In genomic region chr12:131735863-131736806, GRCh38 we compare ENCODE assay signal across 16 cellular contexts. TPM values are rescaled to one million over a fixed set of nuclear protein-coding genes. Genes with fewer than 3 reads are reported as not detected.
DNase-seq lines count a peak whose midpoint lies in the region; ATAC-seq and TF ChIP-seq lines count a peak whose summit lies in the region.
"Had no signal": no experiment of that assay in that cellular context is flagged by ENCODE, and none has a peak within 500 bp of the region (broad histone marks: within the 10 kb centered on the region; RNA-seq: fewer than 3 reads in every experiment).

No MANE protein-coding gene starts in this region.

- no peak overlapping the region for H3K4me3 ChIP-seq in smooth muscle cell
- H3K4me3 ChIP-seq: cardiac muscle cell, prostate gland had no signal

- CTCF ChIA-PET in WTC11 (lab: Charles Lee) = interaction anchor here (0.8 to 1.4 kb wide), 2 partner anchors 13 to 19 kb away, joined by 3 to 4 read pairs; no protein-coding TSS in a partner anchor

- H3K4me2 ChIP-seq in smooth muscle cell = no peak overlapping the region

- no peaks in the 10 kb centered on the region for H3K36me3 ChIP-seq in smooth muscle cell (ENCODE audit: low read depth)

- no peak overlapping the region for H2AFZ ChIP-seq in smooth muscle cell (ENCODE audit: low read depth)

- H3K36me3 Mint-ChIP-seq in activated T-cell treated with anti-CD3 and anti-CD28 coated beads, Interleukin-2, amount 50 U/mL, for 24 hours (ENCODE audit: low read depth) = peaks cover 88% of the 10 kb centered on the region
- H3K36me3 Mint-ChIP-seq in WTC11 = peaks cover 58% of the 10 kb centered on the region

- H3K27me3 Mint-ChIP-seq in activated T-cell treated with anti-CD3 and anti-CD28 coated beads, Interleukin-2, amount 50 U/mL, for 24 hours = no peaks in the 10 kb centered on the region
- H3K27me3 Mint-ChIP-seq in WTC11 (ENCODE audit: low read depth) = no peaks in the 10 kb centered on the region
- H3K27me3 Mint-ChIP-seq: activated B cell treated with CpG ODN at 0.5 μM for 24 hours; CD4-positive, CD25-positive, alpha-beta regulatory T cell had no signal

- no peaks in the 10 kb centered on the region for H3K9me3 ChIP-seq in smooth muscle cell (replicated peaks; ENCODE audit: low read depth)
- H3K9me3 ChIP-seq: prostate gland had no signal

- H3K9me3 Mint-ChIP-seq in activated T-cell treated with anti-CD3 and anti-CD28 coated beads, Interleukin-2, amount 50 U/mL, for 24 hours = no peaks in the 10 kb centered on the region
- no peaks in the 10 kb centered on the region for H3K9me3 Mint-ChIP-seq in WTC11
- H3K9me3 Mint-ChIP-seq: activated B cell treated with CpG ODN at 0.5 μM for 24 hours; CD4-positive, CD25-positive, alpha-beta regulatory T cell had no signal

- peak overlapping the region; percentile 42 for H3K27ac Mint-ChIP-seq in activated T-cell treated with anti-CD3 and anti-CD28 coated beads, Interleukin-2, amount 50 U/mL, for 24 hours
- peak overlapping the region; percentile 78 for H3K27ac Mint-ChIP-seq in WTC11
- H3K27ac Mint-ChIP-seq: activated B cell treated with CpG ODN at 0.5 μM for 24 hours; CD4-positive, CD25-positive, alpha-beta regulatory T cell had no signal

- peaks cover 1% of the 10 kb centered on the region for H3K79me2 ChIP-seq in smooth muscle cell (ENCODE audit: low read depth)

- ATAC-seq in WTC11 (no peak), HG03460 (IDR thresholded peaks at IDR 0.05; ENCODE audit: unreplicated experiment) (no peak), HG03457 (IDR thresholded peaks at IDR 0.05; ENCODE audit: unreplicated experiment) (no peak)
- ATAC-seq: stimulated activated naive CD8-positive, alpha-beta T cell treated with anti-CD3 and anti-CD28 coated beads, Interleukin-15, Interleukin-2, amounts not matched to agents 100 U/mL and 50 U/mL, for 24 hours had no signal

- H3K4me1 ChIP-seq in smooth muscle cell (ENCODE audit: low read depth) = no peaks in the 10 kb centered on the region
- H3K4me1 ChIP-seq: prostate gland had no signal

- peaks cover 2% of the 10 kb centered on the region for H3K4me1 Mint-ChIP-seq in activated T-cell treated with anti-CD3 and anti-CD28 coated beads, Interleukin-2, amount 50 U/mL, for 24 hours (ENCODE audit: low read depth)
- peaks cover 27% of the 10 kb centered on the region for H3K4me1 Mint-ChIP-seq in WTC11
- H3K4me1 Mint-ChIP-seq: activated B cell treated with CpG ODN at 0.5 μM for 24 hours had no signal

- H3K9ac ChIP-seq in smooth muscle cell (ENCODE audit: low read depth) = peak overlapping the region; percentile 32

- no peaks in the 10 kb centered on the region for H3K27me3 ChIP-seq in smooth muscle cell (ENCODE audit: low read depth)
- H3K27me3 ChIP-seq: cardiac muscle cell had no signal

- POLR2A ChIA-PET in WTC11 (lab: Charles Lee) = no interaction called here

- no peaks in the 10 kb centered on the region for H4K20me1 ChIP-seq in smooth muscle cell (ENCODE audit: low read depth)

- DNase-seq in activated T-cell treated with anti-CD3 and anti-CD28 coated beads, Interleukin-2, amount 50 U/mL, for 24 hours = peak; percentile 17
- no peak for DNase-seq in activated T-cell treated with anti-CD3 and anti-CD28 coated beads, Interleukin-2, amount 50 U/mL, for 48 hours
- DNase-seq in WTC11 (ENCODE audit: low spot score) = no peak
- DNase-seq in epithelial cell of prostate (ENCODE audit: low read depth, low spot score) = no peak
- no peak for DNase-seq in smooth muscle cell (lab: John Stamatoyannopoulos, UW; ENCODE audit: unreplicated experiment)
- no peak for DNase-seq in NK-92 (lab: John Stamatoyannopoulos, UW; ENCODE audit: unreplicated experiment)
- DNase-seq: activated B cell treated with CpG ODN at 0.5 μM for 24 hours; activated naive CD4-positive, alpha-beta T cell treated with anti-CD3 and anti-CD28 coated beads, Interleukin-2, amount 50 U/mL, for 16 hours; CD4-positive, CD25-positive, alpha-beta regulatory T cell; Karpas-422; NCI-H1105 treated with DMSO at 0.1 percent for 48 hours; stimulated activated naive CD8-positive, alpha-beta T cell treated with anti-CD3 and anti-CD28 coated beads, Interleukin-15, Interleukin-2, amounts not matched to agents 100 U/mL and 50 U/mL, for 24 hours had no signal

- H3F3A ChIP-seq in smooth muscle cell (ENCODE audit: low read depth) = no peaks in the 10 kb centered on the region

- WGBS in smooth muscle cell (ENCODE audit: low lambda C conversion rate) = 90% methylated on average over 17 of the region's 17 CpGs

- TF ChIP-seq CTCF in WTC11 (IDR thresholded peaks at IDR 0.05) (no peak), smooth muscle cell (IDR thresholded peaks at IDR 0.05; ENCODE audit: borderline replicate concordance, insufficient read depth, poor library complexity, severe bottlenecking) (no peak)

- H3K27ac ChIP-seq in epithelial cell of prostate (peak overlapping the region; percentile 86), smooth muscle cell (ENCODE audit: low read depth) (peak overlapping the region; percentile 91)
- H3K27ac ChIP-seq: cardiac muscle cell, prostate gland had no signal

- H3K4me3 Mint-ChIP-seq in activated T-cell treated with anti-CD3 and anti-CD28 coated beads, Interleukin-2, amount 50 U/mL, for 24 hours = no peak overlapping the region
- no peak overlapping the region for H3K4me3 Mint-ChIP-seq in WTC11
- H3K4me3 Mint-ChIP-seq: activated B cell treated with CpG ODN at 0.5 μM for 24 hours had no signal

TF ChIP-seq in WTC11, 78 proteins besides CTCF, POLR2A, EP300 and RAD21:
- TF ChIP-seq SMAD4 (CRISPR knock-in tag; IDR thresholded peaks at IDR 0.05) (no peak), JAZF1 (CRISPR knock-in tag; IDR thresholded peaks at IDR 0.05) (no peak), ELF4 (CRISPR knock-in tag; IDR thresholded peaks at IDR 0.05; ENCODE audit: low read depth) (no peak)
- TF ChIP-seq, protein P1, sequence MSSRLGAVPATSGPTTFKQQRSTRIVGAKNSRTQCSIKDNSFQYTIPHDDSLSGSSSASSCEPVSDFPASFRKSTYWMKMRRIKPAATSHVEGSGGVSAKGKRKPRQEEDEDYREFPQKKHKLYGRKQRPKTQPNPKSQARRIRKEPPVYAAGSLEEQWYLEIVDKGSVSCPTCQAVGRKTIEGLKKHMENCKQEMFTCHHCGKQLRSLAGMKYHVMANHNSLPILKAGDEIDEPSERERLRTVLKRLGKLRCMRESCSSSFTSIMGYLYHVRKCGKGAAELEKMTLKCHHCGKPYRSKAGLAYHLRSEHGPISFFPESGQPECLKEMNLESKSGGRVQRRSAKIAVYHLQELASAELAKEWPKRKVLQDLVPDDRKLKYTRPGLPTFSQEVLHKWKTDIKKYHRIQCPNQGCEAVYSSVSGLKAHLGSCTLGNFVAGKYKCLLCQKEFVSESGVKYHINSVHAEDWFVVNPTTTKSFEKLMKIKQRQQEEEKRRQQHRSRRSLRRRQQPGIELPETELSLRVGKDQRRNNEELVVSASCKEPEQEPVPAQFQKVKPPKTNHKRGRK (CRISPR knock-in tag; IDR thresholded peaks at IDR 0.05; ENCODE audit: borderline replicate concordance) = no peak

RNA-seq across cellular contexts. Expression of gene SFSWAP, which starts 25.2 kb away (rescaled TPM):
- total RNA-seq in WTC11 (2021) = 59.4 to 76.3 TPM (median 63.4 TPM) in 3 replicates
- 19.4 and 32.3 TPM in 2 replicates for total RNA-seq in smooth muscle cell
- 24.1 and 33.5 TPM in 2 replicates for polyA plus RNA-seq in smooth muscle cell
